ENCODE assay signal across 8 cellular contexts in the genomic region with DNA sequence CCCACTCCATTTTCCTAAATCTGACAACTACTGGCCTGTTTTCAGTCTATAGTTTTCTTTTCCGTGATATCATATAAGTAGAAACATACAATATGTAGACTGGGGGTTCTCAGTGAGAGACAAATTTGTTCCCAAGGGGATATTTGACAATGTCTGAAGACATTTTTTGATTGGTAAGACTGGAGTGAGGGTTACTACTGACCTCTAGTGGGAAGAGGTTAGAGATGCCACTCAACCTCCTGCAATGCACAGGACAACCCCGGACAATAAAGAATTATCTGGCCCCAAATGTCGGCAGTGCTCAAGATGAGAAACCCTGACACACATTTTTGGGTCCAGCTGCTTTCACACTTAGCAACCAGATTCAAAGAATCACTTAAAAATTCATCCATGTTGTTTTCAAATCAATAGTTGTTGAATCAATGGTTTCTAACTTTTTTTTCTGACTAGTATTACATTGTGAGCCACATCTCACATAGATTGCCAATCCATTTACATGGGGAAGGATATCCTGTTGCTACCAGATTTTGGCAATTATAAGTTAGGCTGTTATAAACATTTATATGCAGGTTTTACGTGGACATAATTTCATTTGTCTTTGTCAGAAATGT.
DNase-seq lines count a peak whose midpoint lies in the region; ATAC-seq and TF ChIP-seq lines count a peak whose summit lies in the region.

No MANE protein-coding gene starts in this region.

- DNase-seq in NOMO-1 treated with DMSO at 0.1 percent for 48 hours (lab: John Stamatoyannopoulos, UW; ENCODE audit: unreplicated experiment), result peak; percentile 6
- no peak for DNase-seq in NOMO-1 treated with dmso at 0.1 percent for 144 hours (lab: John Stamatoyannopoulos, UW; ENCODE audit: unreplicated experiment)
- DNase-seq in PC-3, result peak; percentile 64
- DNase-seq in glomerular visceral epithelial cell (ENCODE audit: extremely low spot score), result peak; percentile 47
- no peak for DNase-seq in stimulated activated CD4-positive, alpha-beta T cell treated with anti-CD3 and anti-CD28 coated beads, Interleukin-4, amount 100 ng/mL, for 24 hours
- DNase-seq in mesenteric fat pad (ENCODE audit: low spot score), result no peak

- no peak overlapping the region for H3K4me2 ChIP-seq in PC-3 (ENCODE audit: low read length)

- CTCF ChIA-PET in PC-3 (lab: Charles Lee), result no interaction called here

- H3K79me2 ChIP-seq in PC-3 (ENCODE audit: low read length), result no peaks in the 10 kb centered on the region

- H3K27me3 ChIP-seq in PC-3 (ENCODE audit: low read length), result peaks cover 7% of the 10 kb centered on the region; the same call in 1 of the 2 replicates

- no peaks in the 10 kb centered on the region for H3K36me3 ChIP-seq in PC-3 (ENCODE audit: low read depth, low read length)

- H4K20me1 ChIP-seq in PC-3 (ENCODE audit: low read length), result no peaks in the 10 kb centered on the region

- H3K4me3 ChIP-seq in PC-3 (ENCODE audit: low read length), result no peak overlapping the region

- no peaks in the 10 kb centered on the region for H3F3A ChIP-seq in PC-3 (ENCODE audit: low read length, unreplicated experiment)

- no peak overlapping the region for H3K9ac ChIP-seq in PC-3 (ENCODE audit: low read length)

- peak; percentile 81 for ATAC-seq in HG03378 (IDR thresholded peaks at IDR 0.05; ENCODE audit: unreplicated experiment)
- peak; percentile 93 for ATAC-seq in PC-3
- ATAC-seq in GM19467 (IDR thresholded peaks at IDR 0.05; ENCODE audit: unreplicated experiment), result no peak

- no TSS peak for BruUV-seq in PC-3 (replicated peaks; lab: Mats Ljungman, UMichigan)

- intact Hi-C loops in PC-3 (cut with micrococcal nuclease), result loop anchor here (1.0 to 2.0 kb wide), 4 partner anchors 94 to 918 kb away; no protein-coding TSS in a partner anchor

- TF ChIP-seq CTCF in PC-3 (conservative IDR thresholded peaks at IDR 0.05; ENCODE audit: low read depth, low read length), result peak; percentile 81

- no peaks in the 10 kb centered on the region for H3K9me3 ChIP-seq in PC-3 (ENCODE audit: low read length)

- H3K27ac ChIP-seq in PC-3 (ENCODE audit: low read length), result no peak overlapping the region

- H3K4me1 ChIP-seq in PC-3 (ENCODE audit: insufficient read depth, low read length), result no peaks in the 10 kb centered on the region

- POLR2A ChIA-PET in PC-3 (lab: Charles Lee; ENCODE audit: unreplicated experiment), result no interaction called here

- H3K9me2 ChIP-seq in PC-3 (replicated peaks; ENCODE audit: low read length), result no peaks in the 10 kb centered on the region

- peak overlapping the region; percentile 60; the same call in 1 of the 2 replicates for H2AFZ ChIP-seq in PC-3 (ENCODE audit: low read length)

Comparison
In these comparisons a context has a peak if more than half of its experiments do, and no peak if none do; other contexts are left out.
1. DNase-seq: peak in NOMO-1 treated with DMSO at 0.1 percent for 48 hours (single experiment), PC-3 (single experiment) and glomerular visceral epithelial cell (single experiment); none in NOMO-1 treated with dmso at 0.1 percent for 144 hours (single experiment), stimulated activated CD4-positive, alpha-beta T cell treated with anti-CD3 and anti-CD28 coated beads, Interleukin-4, amount 100 ng/mL, for 24 hours (single experiment) and mesenteric fat pad (single experiment).